In the genomic region with DNA sequence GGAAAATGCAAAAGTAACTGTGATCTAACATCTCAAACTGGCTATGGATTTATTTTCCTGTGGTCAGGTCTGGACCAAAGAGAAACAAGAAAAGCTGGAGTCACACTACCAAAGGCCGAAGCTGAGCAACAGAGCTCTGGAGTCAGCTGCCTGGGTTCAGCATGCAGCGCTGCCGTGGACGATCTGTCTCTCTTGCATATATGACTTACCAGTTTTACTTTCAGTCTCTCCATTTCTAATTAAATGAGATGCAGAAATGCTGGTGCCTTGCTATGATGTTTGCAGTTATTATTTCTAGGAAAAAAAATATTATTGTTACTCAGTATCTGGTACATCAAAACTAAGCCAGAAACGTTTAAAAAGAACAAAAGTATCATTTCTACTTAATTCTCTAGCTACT, we compare ENCODE assay signal across 16 cellular contexts.
DNase-seq lines count a peak whose midpoint lies in the region; ATAC-seq and TF ChIP-seq lines count a peak whose summit lies in the region.
"Had no signal": no experiment of that assay in that cellular context is flagged by ENCODE, and none has a peak within 500 bp of the region (broad histone marks: within the 10 kb centered on the region; RNA-seq: fewer than 3 reads in every experiment).

No MANE protein-coding gene starts in this region.

- H3K4me1 Mint-ChIP-seq in activated naive CD4-positive, alpha-beta T cell treated with anti-CD3 and anti-CD28 coated beads for 36 hours (ENCODE audit: low read depth): peaks cover 16% of the 10 kb centered on the region
- H3K4me1 Mint-ChIP-seq in activated CD8-positive, alpha-beta T cell treated with anti-CD3 and anti-CD28 coated beads, Interleukin-2, amount 10 ng/mL, durations not matched to agents 7 days and 5 days (ENCODE audit: low read depth): peaks cover 57% of the 10 kb centered on the region
- H3K4me1 Mint-ChIP-seq in immature natural killer cell: peaks cover 65 to 90% of the 10 kb centered on the region in 2 donors

- H3K4me3 ChIP-seq in thoracic aorta: peak overlapping the region; percentile 22
- H3K4me3 ChIP-seq: left lung, pancreas had no signal

- POLR2A ChIA-PET in activated CD8-positive, alpha-beta T cell treated with anti-CD3 and anti-CD28 coated beads, Interleukin-2, amount 10 ng/mL, durations not matched to agents 7 days and 5 days (lab: Charles Lee): interaction anchor here (0.6 to 7.7 kb wide), 7 partner anchors 10 to 813 kb away, joined by 3 to 71 read pairs (median 4); no protein-coding TSS in a partner anchor

- no peaks in the 10 kb centered on the region for H3K9me3 Mint-ChIP-seq in activated naive CD4-positive, alpha-beta T cell treated with anti-CD3 and anti-CD28 coated beads for 36 hours
- H3K9me3 Mint-ChIP-seq in activated CD8-positive, alpha-beta T cell treated with anti-CD3 and anti-CD28 coated beads, Interleukin-2, amount 10 ng/mL, durations not matched to agents 7 days and 5 days (ENCODE audit: insufficient read depth): peaks cover 16% of the 10 kb centered on the region
- no peaks in the 10 kb centered on the region for H3K9me3 Mint-ChIP-seq in immature natural killer cell

- H3K27me3 Mint-ChIP-seq in activated naive CD4-positive, alpha-beta T cell treated with anti-CD3 and anti-CD28 coated beads for 36 hours (ENCODE audit: low read depth): no peaks in the 10 kb centered on the region
- no peaks in the 10 kb centered on the region for H3K27me3 Mint-ChIP-seq in activated CD8-positive, alpha-beta T cell treated with anti-CD3 and anti-CD28 coated beads, Interleukin-2, amount 10 ng/mL, durations not matched to agents 7 days and 5 days (ENCODE audit: low read depth)
- H3K27me3 Mint-ChIP-seq in immature natural killer cell (ENCODE audit: low read depth in 3 of 3): peaks cover 3 to 4% (median 3%) of the 10 kb centered on the region in 3 donors

- H3K36me3 Mint-ChIP-seq in activated naive CD4-positive, alpha-beta T cell treated with anti-CD3 and anti-CD28 coated beads for 36 hours (ENCODE audit: low read depth): no peaks in the 10 kb centered on the region
- peaks cover 87% of the 10 kb centered on the region for H3K36me3 Mint-ChIP-seq in activated CD8-positive, alpha-beta T cell treated with anti-CD3 and anti-CD28 coated beads, Interleukin-2, amount 10 ng/mL, durations not matched to agents 7 days and 5 days (ENCODE audit: low read depth)
- peaks cover 15 to 24% (median 16%) of the 10 kb centered on the region in 3 donors for H3K36me3 Mint-ChIP-seq in immature natural killer cell

- CTCF ChIA-PET in activated naive CD4-positive, alpha-beta T cell treated with anti-CD3 and anti-CD28 coated beads for 36 hours (lab: Charles Lee): interaction anchor here (0.8 to 1.6 kb wide), 3 partner anchors 10 to 304 kb away, joined by 3 to 4 read pairs (median 3); no protein-coding TSS in a partner anchor
- CTCF ChIA-PET in activated CD8-positive, alpha-beta T cell treated with anti-CD3 and anti-CD28 coated beads, Interleukin-2, amount 10 ng/mL, durations not matched to agents 7 days and 5 days (lab: Charles Lee): interaction anchor here (0.7 to 1.7 kb wide), 7 partner anchors 10 to 303 kb away, joined by 3 to 8 read pairs (median 3); no protein-coding TSS in a partner anchor

- H3K27me3 ChIP-seq in thoracic aorta (replicated peaks; ENCODE audit: insufficient read depth): no peaks in the 10 kb centered on the region
- H3K27me3 ChIP-seq: left lung, pancreas had no signal

- peak overlapping the region; percentile 83 for H3K27ac Mint-ChIP-seq in activated naive CD4-positive, alpha-beta T cell treated with anti-CD3 and anti-CD28 coated beads for 36 hours
- H3K27ac Mint-ChIP-seq in activated CD8-positive, alpha-beta T cell treated with anti-CD3 and anti-CD28 coated beads, Interleukin-2, amount 10 ng/mL, durations not matched to agents 7 days and 5 days: peak overlapping the region; percentile 83
- peak overlapping the region; percentile 91 to 98 (median 94) for H3K27ac Mint-ChIP-seq in immature natural killer cell

- peak; percentile 46 for DNase-seq in activated naive CD4-positive, alpha-beta T cell treated with anti-CD3 and anti-CD28 coated beads for 36 hours
- DNase-seq in activated naive CD4-positive, alpha-beta T cell (lab: John Stamatoyannopoulos, UW): no peak
- peak; percentile 54 for DNase-seq in activated CD8-positive, alpha-beta T cell treated with anti-CD3 and anti-CD28 coated beads, Interleukin-2, amount 10 ng/mL, durations not matched to agents 7 days and 5 days
- DNase-seq in immature natural killer cell (peak in 2 of 3 donors; percentile 18 to 47), thoracic aorta (ENCODE audit: low spot score) (no peak), NCI-H1694 (lab: John Stamatoyannopoulos, UW) (no peak), globus pallidus (ENCODE audit: low spot score) (no peak), NCI-H774 (lab: John Stamatoyannopoulos, UW) (no peak)
- DNase-seq: aorta, Caco-2, foreskin melanocyte, IMR-90, left lung, NCI-H2081 treated with DMSO at 0.1 percent for 48 hours, NCI-H526, pancreas had no signal

- no peak overlapping the region for H3K27ac ChIP-seq in thoracic aorta
- H3K27ac ChIP-seq: left lung, pancreas had no signal

- ATAC-seq in activated CD8-positive, alpha-beta T cell treated with anti-CD3 and anti-CD28 coated beads, Interleukin-2, amount 10 ng/mL, durations not matched to agents 7 days and 5 days: no peak
- no peak for ATAC-seq in thoracic aorta (ENCODE audit: insufficient number of reproducible peaks, low FRiP score, low read depth)
- ATAC-seq: left lung, pancreas had no signal

- intact Hi-C loops in activated naive CD4-positive, alpha-beta T cell treated with anti-CD3 and anti-CD28 coated beads for 36 hours (cut with micrococcal nuclease): no loop called here

- peak overlapping the region; percentile 71 for H3K4me3 Mint-ChIP-seq in activated naive CD4-positive, alpha-beta T cell treated with anti-CD3 and anti-CD28 coated beads for 36 hours
- H3K4me3 Mint-ChIP-seq in activated CD8-positive, alpha-beta T cell treated with anti-CD3 and anti-CD28 coated beads, Interleukin-2, amount 10 ng/mL, durations not matched to agents 7 days and 5 days: peak overlapping the region; percentile 76
- peak overlapping the region; percentile 75 to 93 (median 89) for H3K4me3 Mint-ChIP-seq in immature natural killer cell

- H3K9me3 ChIP-seq in thoracic aorta: no peaks in the 10 kb centered on the region
- H3K9me3 ChIP-seq: Caco-2, left lung, pancreas had no signal

- H3K4me1 ChIP-seq in thoracic aorta (ENCODE audit: control insufficient read depth in 1 of 2, low read depth in 2 of 2): no peaks in the 10 kb centered on the region
- H3K4me1 ChIP-seq: Caco-2, left lung, pancreas had no signal

- H3K36me3 ChIP-seq in thoracic aorta: no peaks in the 10 kb centered on the region
- H3K36me3 ChIP-seq: left lung, pancreas had no signal

- no peak for TF ChIP-seq CTCF in thoracic aorta (IDR thresholded peaks at IDR 0.05)

Comparison
In these comparisons a context has a peak if more than half of its experiments do, and no peak if none do; other contexts are left out.
1. DNase-seq: peak in activated naive CD4-positive, alpha-beta T cell treated with anti-CD3 and anti-CD28 coated beads for 36 hours (single experiment), activated CD8-positive, alpha-beta T cell treated with anti-CD3 and anti-CD28 coated beads, Interleukin-2, amount 10 ng/mL, durations not matched to agents 7 days and 5 days (single experiment) and immature natural killer cell (2 of 3); none in activated naive CD4-positive, alpha-beta T cell (0 of 4), thoracic aorta (single experiment), NCI-H1694 (single experiment), globus pallidus (single experiment) and NCI-H774 (single experiment).
2. Peak in every context shown above with its lines, with median percentiles within 50 percentile points of each other: H3K27ac Mint-ChIP-seq and H3K4me3 Mint-ChIP-seq.